ENCODE assay signal across 10 cellular contexts in the genomic region with DNA sequence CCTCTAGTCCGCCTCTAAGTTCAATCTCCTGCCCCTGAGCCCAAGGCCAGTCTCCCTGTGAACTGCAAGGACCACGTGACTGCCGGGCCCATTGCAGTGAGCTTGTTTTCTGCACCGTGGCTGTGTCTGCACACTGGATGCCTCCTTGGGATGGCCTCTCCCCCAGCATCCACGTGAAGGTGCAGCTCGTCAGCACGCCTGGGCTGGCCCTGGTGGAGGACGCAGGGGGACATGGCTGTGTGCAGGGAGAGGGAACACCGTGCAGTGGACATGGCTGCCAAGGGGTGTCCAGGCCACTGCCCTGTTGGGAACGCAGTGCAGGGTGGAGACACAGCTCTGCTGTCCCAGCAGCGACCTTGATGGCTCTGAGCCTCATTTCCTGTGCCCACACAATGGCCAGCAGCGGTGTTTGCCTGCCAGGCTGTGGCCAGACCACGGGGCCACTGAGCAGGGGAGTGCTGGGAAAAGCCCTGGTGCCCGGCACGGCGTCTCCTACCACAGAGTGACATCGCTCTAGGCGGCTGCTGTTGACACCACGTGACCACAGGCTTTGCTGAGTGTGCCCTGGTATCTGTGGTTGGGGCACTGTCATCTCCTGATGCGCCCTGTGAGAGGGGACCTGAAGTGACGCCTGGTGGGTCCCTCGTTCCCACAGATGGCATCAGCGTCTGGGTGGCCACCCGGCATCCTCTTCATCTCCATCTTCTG. TPM values are rescaled to one million over a fixed set of nuclear protein-coding genes. Genes with fewer than 3 reads are reported as not detected.
DNase-seq lines count a peak whose midpoint lies in the region; ATAC-seq and TF ChIP-seq lines count a peak whose summit lies in the region.
"Had no signal": no experiment of that assay in that cellular context is flagged by ENCODE, and none has a peak within 500 bp of the region (broad histone marks: within the 10 kb centered on the region; RNA-seq: fewer than 3 reads in every experiment).

No MANE protein-coding gene starts in this region.

- ATAC-seq in activated naive CD8-positive, alpha-beta T cell treated with anti-CD3 and anti-CD28 coated beads, Interleukin-2, amount 10 ng/mL, durations not matched to agents 7 days and 5 days (ENCODE audit: low read depth): peak; percentile 23
- peak; percentile 52 to 83 for ATAC-seq in natural killer cell treated with Interleukin-12 subunit alpha and Interleukin-12 subunit beta and Interleukin-15 and Interleukin-18, amount 100 ng/mL, for 72 hours
- ATAC-seq in naive thymus-derived CD8-positive, alpha-beta T cell: no peak

- no peak for TF ChIP-seq CTCF in GM10248 (IDR thresholded peaks at IDR 0.05; ENCODE audit: control extremely low read depth, extremely low read depth, low read depth, missing control alignments)

- no peak overlapping the region for H3K27ac Mint-ChIP-seq in activated naive CD8-positive, alpha-beta T cell treated with anti-CD3 and anti-CD28 coated beads, Interleukin-2, amount 10 ng/mL, durations not matched to agents 7 days and 5 days
- no peak overlapping the region for H3K27ac Mint-ChIP-seq in activated naive CD8-positive, alpha-beta T cell treated with anti-CD3 and anti-CD28 coated beads for 36 hours
- H3K27ac Mint-ChIP-seq in dendritic cell treated with granulocyte-macrophage colony-stimulating factor and Interleukin-4, amounts not matched to agents 40 ng/mL and 50 ng/mL, for 4 days: peak overlapping the region; percentile 65
- peak overlapping the region in 1 of 2 donors; percentile 57 for H3K27ac Mint-ChIP-seq in natural killer cell treated with Interleukin-12 subunit alpha and Interleukin-12 subunit beta and Interleukin-15 and Interleukin-18, amount 100 ng/mL, for 72 hours
- H3K27ac Mint-ChIP-seq in naive thymus-derived CD8-positive, alpha-beta T cell: peak overlapping the region in 1 of 10 donors; percentile 77
- no peak overlapping the region for H3K27ac Mint-ChIP-seq in activated T-helper 1 cell treated with anti-CD3 and anti-CD28 coated beads, Interleukin-12 subunit alpha, Interleukin-12 subunit beta, Interleukin-2, Interleukin-4 antibody, amounts not matched to agents 30 ng/mL and 10 ng/mL and 1 ng/mL, durations not matched to agents 14 hours and 24 hours and 36 hours
- H3K27ac Mint-ChIP-seq: activated naive CD8-positive, alpha-beta T cell had no signal

- no peak for DNase-seq in activated naive CD8-positive, alpha-beta T cell treated with anti-CD3 and anti-CD28 coated beads, Interleukin-2, amount 10 ng/mL, durations not matched to agents 7 days and 5 days
- no peak for DNase-seq in activated naive CD8-positive, alpha-beta T cell treated with anti-CD3 and anti-CD28 coated beads for 36 hours
- peak; percentile 73 for DNase-seq in natural killer cell treated with Interleukin-12 subunit alpha and Interleukin-12 subunit beta and Interleukin-15 and Interleukin-18, amount 100 ng/mL, for 72 hours (ENCODE audit: low spot score)
- no peak for DNase-seq in naive thymus-derived CD8-positive, alpha-beta T cell
- DNase-seq in GM10248 (ENCODE audit: extremely low spot score) (no peak), NK-92 (lab: John Stamatoyannopoulos, UW; ENCODE audit: unreplicated experiment) (no peak)
- no peak for DNase-seq in activated T-helper 1 cell treated with anti-CD3 and anti-CD28 coated beads, Interleukin-12 subunit alpha, Interleukin-12 subunit beta, Interleukin-2, Interleukin-4 antibody, amounts not matched to agents 30 ng/mL and 10 ng/mL and 1 ng/mL, durations not matched to agents 14 hours and 24 hours and 36 hours (ENCODE audit: low spot score)
- DNase-seq: NCI-H187 treated with DMSO at 0.1 percent for 48 hours had no signal

- H3K9me3 Mint-ChIP-seq in activated naive CD8-positive, alpha-beta T cell treated with anti-CD3 and anti-CD28 coated beads, Interleukin-2, amount 10 ng/mL, durations not matched to agents 7 days and 5 days: no peaks in the 10 kb centered on the region
- no peaks in the 10 kb centered on the region for H3K9me3 Mint-ChIP-seq in activated naive CD8-positive, alpha-beta T cell treated with anti-CD3 and anti-CD28 coated beads for 36 hours
- no peaks in the 10 kb centered on the region for H3K9me3 Mint-ChIP-seq in dendritic cell treated with granulocyte-macrophage colony-stimulating factor and Interleukin-4, amounts not matched to agents 40 ng/mL and 50 ng/mL, for 4 days
- H3K9me3 Mint-ChIP-seq in natural killer cell treated with Interleukin-12 subunit alpha and Interleukin-12 subunit beta and Interleukin-15 and Interleukin-18, amount 100 ng/mL, for 72 hours: no peaks in the 10 kb centered on the region
- H3K9me3 Mint-ChIP-seq in naive thymus-derived CD8-positive, alpha-beta T cell: no peaks in the 10 kb centered on the region
- no peaks in the 10 kb centered on the region for H3K9me3 Mint-ChIP-seq in activated T-helper 1 cell treated with anti-CD3 and anti-CD28 coated beads, Interleukin-12 subunit alpha, Interleukin-12 subunit beta, Interleukin-2, Interleukin-4 antibody, amounts not matched to agents 30 ng/mL and 10 ng/mL and 1 ng/mL, durations not matched to agents 14 hours and 24 hours and 36 hours

- intact Hi-C loops in dendritic cell treated with granulocyte-macrophage colony-stimulating factor and Interleukin-4, amounts not matched to agents 40 ng/mL and 50 ng/mL, for 4 days (cut with micrococcal nuclease): no loop called here
- intact Hi-C loops in activated T-helper 1 cell treated with anti-CD3 and anti-CD28 coated beads, Interleukin-12 subunit alpha, Interleukin-12 subunit beta, Interleukin-2, Interleukin-4 antibody, amounts not matched to agents 30 ng/mL and 10 ng/mL and 1 ng/mL, durations not matched to agents 14 hours and 24 hours and 36 hours (cut with micrococcal nuclease): no loop called here

- H3K4me3 Mint-ChIP-seq in activated naive CD8-positive, alpha-beta T cell treated with anti-CD3 and anti-CD28 coated beads, Interleukin-2, amount 10 ng/mL, durations not matched to agents 7 days and 5 days: no peak overlapping the region
- H3K4me3 Mint-ChIP-seq in activated naive CD8-positive, alpha-beta T cell treated with anti-CD3 and anti-CD28 coated beads for 36 hours: no peak overlapping the region
- H3K4me3 Mint-ChIP-seq in dendritic cell treated with granulocyte-macrophage colony-stimulating factor and Interleukin-4, amounts not matched to agents 40 ng/mL and 50 ng/mL, for 4 days: no peak overlapping the region
- no peak overlapping the region for H3K4me3 Mint-ChIP-seq in natural killer cell treated with Interleukin-12 subunit alpha and Interleukin-12 subunit beta and Interleukin-15 and Interleukin-18, amount 100 ng/mL, for 72 hours
- H3K4me3 Mint-ChIP-seq in naive thymus-derived CD8-positive, alpha-beta T cell: peak overlapping the region in 1 of 10 donors; percentile 46
- H3K4me3 Mint-ChIP-seq in activated T-helper 1 cell treated with anti-CD3 and anti-CD28 coated beads, Interleukin-12 subunit alpha, Interleukin-12 subunit beta, Interleukin-2, Interleukin-4 antibody, amounts not matched to agents 30 ng/mL and 10 ng/mL and 1 ng/mL, durations not matched to agents 14 hours and 24 hours and 36 hours: no peak overlapping the region
- H3K4me3 Mint-ChIP-seq: activated naive CD8-positive, alpha-beta T cell had no signal

- H3K36me3 Mint-ChIP-seq in activated naive CD8-positive, alpha-beta T cell treated with anti-CD3 and anti-CD28 coated beads, Interleukin-2, amount 10 ng/mL, durations not matched to agents 7 days and 5 days: peaks cover 12% of the 10 kb centered on the region
- peaks cover 27% of the 10 kb centered on the region for H3K36me3 Mint-ChIP-seq in activated naive CD8-positive, alpha-beta T cell treated with anti-CD3 and anti-CD28 coated beads for 36 hours
- H3K36me3 Mint-ChIP-seq in dendritic cell treated with granulocyte-macrophage colony-stimulating factor and Interleukin-4, amounts not matched to agents 40 ng/mL and 50 ng/mL, for 4 days (ENCODE audit: low read depth): peaks cover 88% of the 10 kb centered on the region
- no peaks in the 10 kb centered on the region for H3K36me3 Mint-ChIP-seq in natural killer cell treated with Interleukin-12 subunit alpha and Interleukin-12 subunit beta and Interleukin-15 and Interleukin-18, amount 100 ng/mL, for 72 hours
- no peaks in the 10 kb centered on the region for H3K36me3 Mint-ChIP-seq in naive thymus-derived CD8-positive, alpha-beta T cell
- peaks cover 8% of the 10 kb centered on the region for H3K36me3 Mint-ChIP-seq in activated T-helper 1 cell treated with anti-CD3 and anti-CD28 coated beads, Interleukin-12 subunit alpha, Interleukin-12 subunit beta, Interleukin-2, Interleukin-4 antibody, amounts not matched to agents 30 ng/mL and 10 ng/mL and 1 ng/mL, durations not matched to agents 14 hours and 24 hours and 36 hours (ENCODE audit: low read depth)
- H3K36me3 Mint-ChIP-seq: activated naive CD8-positive, alpha-beta T cell had no signal

- CTCF ChIA-PET in GM10248 (lab: Yijun Ruan, JAX): no interaction called here

- H3K4me1 Mint-ChIP-seq in activated naive CD8-positive, alpha-beta T cell treated with anti-CD3 and anti-CD28 coated beads, Interleukin-2, amount 10 ng/mL, durations not matched to agents 7 days and 5 days: peaks cover 13% of the 10 kb centered on the region
- H3K4me1 Mint-ChIP-seq in activated naive CD8-positive, alpha-beta T cell treated with anti-CD3 and anti-CD28 coated beads for 36 hours: peaks cover 15% of the 10 kb centered on the region
- peaks cover 52% of the 10 kb centered on the region for H3K4me1 Mint-ChIP-seq in dendritic cell treated with granulocyte-macrophage colony-stimulating factor and Interleukin-4, amounts not matched to agents 40 ng/mL and 50 ng/mL, for 4 days (ENCODE audit: low read depth)
- H3K4me1 Mint-ChIP-seq in natural killer cell treated with Interleukin-12 subunit alpha and Interleukin-12 subunit beta and Interleukin-15 and Interleukin-18, amount 100 ng/mL, for 72 hours (ENCODE audit: low read depth in 2 of 2): peaks cover 0 to 16% of the 10 kb centered on the region in 2 donors
- peaks cover 0 to 17% (median 0%) of the 10 kb centered on the region in 4 donors for H3K4me1 Mint-ChIP-seq in naive thymus-derived CD8-positive, alpha-beta T cell
- peaks cover 11% of the 10 kb centered on the region for H3K4me1 Mint-ChIP-seq in activated T-helper 1 cell treated with anti-CD3 and anti-CD28 coated beads, Interleukin-12 subunit alpha, Interleukin-12 subunit beta, Interleukin-2, Interleukin-4 antibody, amounts not matched to agents 30 ng/mL and 10 ng/mL and 1 ng/mL, durations not matched to agents 14 hours and 24 hours and 36 hours (ENCODE audit: low read depth)

- no peaks in the 10 kb centered on the region for H3K27me3 Mint-ChIP-seq in activated naive CD8-positive, alpha-beta T cell treated with anti-CD3 and anti-CD28 coated beads, Interleukin-2, amount 10 ng/mL, durations not matched to agents 7 days and 5 days
- no peaks in the 10 kb centered on the region for H3K27me3 Mint-ChIP-seq in activated naive CD8-positive, alpha-beta T cell treated with anti-CD3 and anti-CD28 coated beads for 36 hours
- H3K27me3 Mint-ChIP-seq in dendritic cell treated with granulocyte-macrophage colony-stimulating factor and Interleukin-4, amounts not matched to agents 40 ng/mL and 50 ng/mL, for 4 days: no peaks in the 10 kb centered on the region
- H3K27me3 Mint-ChIP-seq in natural killer cell treated with Interleukin-12 subunit alpha and Interleukin-12 subunit beta and Interleukin-15 and Interleukin-18, amount 100 ng/mL, for 72 hours: peaks cover under 1 to 3% of the 10 kb centered on the region in 2 donors
- H3K27me3 Mint-ChIP-seq in naive thymus-derived CD8-positive, alpha-beta T cell: peaks cover 0 to 7% (median 2%) of the 10 kb centered on the region in 5 donors
- H3K27me3 Mint-ChIP-seq in activated T-helper 1 cell treated with anti-CD3 and anti-CD28 coated beads, Interleukin-12 subunit alpha, Interleukin-12 subunit beta, Interleukin-2, Interleukin-4 antibody, amounts not matched to agents 30 ng/mL and 10 ng/mL and 1 ng/mL, durations not matched to agents 14 hours and 24 hours and 36 hours (ENCODE audit: insufficient read depth): no peaks in the 10 kb centered on the region

- POLR2A ChIA-PET in activated naive CD8-positive, alpha-beta T cell treated with anti-CD3 and anti-CD28 coated beads, Interleukin-2, amount 10 ng/mL, durations not matched to agents 7 days and 5 days (lab: Charles Lee): interaction anchor here (0.6 kb wide), 1 partner anchor 31 kb away, joined by 3 read pairs; no protein-coding TSS in a partner anchor
- POLR2A ChIA-PET in naive thymus-derived CD8-positive, alpha-beta T cell (lab: Charles Lee): no interaction called here
- POLR2A ChIA-PET in GM10248 (lab: Yijun Ruan, JAX): no interaction called here

RNA-seq across cellular contexts. Expression of gene EXOC3, which starts 26.9 kb away (rescaled TPM):
- total RNA-seq in activated naive CD8-positive, alpha-beta T cell treated with anti-CD3 and anti-CD28 coated beads, Interleukin-2, amount 10 ng/mL, durations not matched to agents 7 days and 5 days: 10 to 100 TPM; 72.4 to 77.5 TPM
- 10 to 100 TPM; 58.2 to 61.2 TPM for total RNA-seq in activated naive CD8-positive, alpha-beta T cell treated with anti-CD3 and anti-CD28 coated beads for 36 hours
- total RNA-seq in natural killer cell treated with Interleukin-12 subunit alpha and Interleukin-12 subunit beta and Interleukin-15 and Interleukin-18, amount 100 ng/mL, for 72 hours: 10 to 100 TPM; 60.2 to 89.8 TPM
- total RNA-seq in naive thymus-derived CD8-positive, alpha-beta T cell: 10 to 100 TPM; 93.3 to 99.5 TPM
- 10 to 100 TPM; 29.7 to 57.1 (median 42.5) TPM for polyA plus RNA-seq in naive thymus-derived CD8-positive, alpha-beta T cell
- 59.6 and 62.0 TPM in 2 replicates for total RNA-seq in activated T-helper 1 cell treated with anti-CD3 and anti-CD28 coated beads, Interleukin-12 subunit alpha, Interleukin-12 subunit beta, Interleukin-2, Interleukin-4 antibody, amounts not matched to agents 30 ng/mL and 10 ng/mL and 1 ng/mL, durations not matched to agents 14 hours and 24 hours and 36 hours

Comparison
In these comparisons a context has a peak if more than half of its experiments do, and no peak if none do; other contexts are left out.
1. ATAC-seq: peak in activated naive CD8-positive, alpha-beta T cell treated with anti-CD3 and anti-CD28 coated beads, Interleukin-2, amount 10 ng/mL, durations not matched to agents 7 days and 5 days (single experiment) and natural killer cell treated with Interleukin-12 subunit alpha and Interleukin-12 subunit beta and Interleukin-15 and Interleukin-18, amount 100 ng/mL, for 72 hours (2 of 2); none in naive thymus-derived CD8-positive, alpha-beta T cell (0 of 2).